Comparison of ENCODE assay signal across 9 cellular contexts in genomic region chr9:109411069-109411761, GRCh38.
DNase-seq lines count a peak whose midpoint lies in the region; ATAC-seq and TF ChIP-seq lines count a peak whose summit lies in the region.
"Had no signal": no experiment of that assay in that cellular context is flagged by ENCODE, and none has a peak within 500 bp of the region (broad histone marks: within the 10 kb centered on the region; RNA-seq: fewer than 3 reads in every experiment).

No MANE protein-coding gene starts in this region.

- H2AFZ ChIP-seq in SK-N-SH (ENCODE audit: low read depth) (no peak overlapping the region), PC-3 (ENCODE audit: low read length) (no peak overlapping the region)

- H3K9me2 ChIP-seq in SK-N-SH (no peaks in the 10 kb centered on the region), PC-3 (replicated peaks; ENCODE audit: low read length) (no peaks in the 10 kb centered on the region)

- in situ Hi-C loops in gastrocnemius medialis (cut with MboI; ENCODE audit: low sequenced_read_pairs in 4 of 4): no loop called here

- ATAC-seq in SK-N-SH treated with all-trans-retinoic acid at 6 μM for 48 hours (no peak), HG02623 (IDR thresholded peaks at IDR 0.05; ENCODE audit: unreplicated experiment) (peak; percentile 58), gastrocnemius medialis (peak; percentile 47 to 55), body of pancreas (no peak), PC-3 (no peak)

- H3K9ac ChIP-seq in SK-N-SH (no peak overlapping the region), PC-3 (ENCODE audit: low read length) (no peak overlapping the region)

- CTCF ChIA-PET in SK-N-SH (lab: Yijun Ruan, JAX) (interaction anchor here (0.6 to 4.1 kb wide), 24 partner anchors 8 to 590 kb away, joined by 3 to 29 read pairs (median 4); no protein-coding TSS in a partner anchor), PC-3 (lab: Charles Lee) (interaction anchor here (0.7 kb wide), 1 partner anchor 209 kb away, joined by 3 read pairs; no protein-coding TSS in a partner anchor)

- no peak overlapping the region for H3K4me2 ChIP-seq in SK-N-SH
- no peak overlapping the region for H3K4me2 ChIP-seq in PC-3 (ENCODE audit: low read length)

- no peaks in the 10 kb centered on the region for H3K27me3 ChIP-seq in SK-N-SH (ENCODE audit: insufficient read depth)
- H3K27me3 ChIP-seq in gastrocnemius medialis: no peaks in the 10 kb centered on the region
- H3K27me3 ChIP-seq in body of pancreas: no peaks in the 10 kb centered on the region
- no peaks in the 10 kb centered on the region for H3K27me3 ChIP-seq in PC-3 (ENCODE audit: low read length)

- H3K27ac ChIP-seq in SK-N-SH (ENCODE audit: low read depth in 2 of 2, low read length in 1 of 2): no peak overlapping the region
- H3K27ac ChIP-seq in gastrocnemius medialis: peak overlapping the region; percentile 61 to 95 (median 74)
- no peak overlapping the region for H3K27ac ChIP-seq in body of pancreas
- no peak overlapping the region for H3K27ac ChIP-seq in PC-3 (ENCODE audit: low read length)
- H3K27ac ChIP-seq: 22Rv1 had no signal

- no peak overlapping the region for H3K4me3 ChIP-seq in SK-N-SH (ENCODE audit: low read depth in 2 of 2, low read length in 1 of 2)
- H3K4me3 ChIP-seq in gastrocnemius medialis: no peak overlapping the region
- H3K4me3 ChIP-seq in body of pancreas: no peak overlapping the region
- H3K4me3 ChIP-seq in PC-3 (ENCODE audit: low read length): no peak overlapping the region

- TF ChIP-seq CTCF in SK-N-SH (IDR thresholded peaks at IDR 0.05) (no peak), gastrocnemius medialis (IDR thresholded peaks at IDR 0.05 in 4 of 5, conservative IDR thresholded peaks at IDR 0.05 in 1 of 5) (no peak), body of pancreas (IDR thresholded peaks at IDR 0.05) (no peak), PC-3 (conservative IDR thresholded peaks at IDR 0.05; ENCODE audit: low read depth, low read length) (no peak)

- no peaks in the 10 kb centered on the region for H4K20me1 ChIP-seq in SK-N-SH (ENCODE audit: insufficient read depth)
- no peaks in the 10 kb centered on the region for H4K20me1 ChIP-seq in PC-3 (ENCODE audit: low read length)

- H3K79me2 ChIP-seq in SK-N-SH (ENCODE audit: insufficient read depth): no peaks in the 10 kb centered on the region
- no peaks in the 10 kb centered on the region for H3K79me2 ChIP-seq in PC-3 (ENCODE audit: low read length)

- DNase-seq in SK-N-SH (no peak), Kasumi-1 (lab: John Stamatoyannopoulos, UW) (peak; percentile 20 to 50), gastrocnemius medialis (no peak), COLO668 (lab: John Stamatoyannopoulos, UW; ENCODE audit: unreplicated experiment) (no peak), body of pancreas (no peak), PC-3 (no peak)

- TF ChIP-seq EP300 in SK-N-SH (IDR thresholded peaks at IDR 0.05; ENCODE audit: borderline replicate concordance in 1 of 2, low read depth in 1 of 2, low read length in 1 of 2): no peak

- no peaks in the 10 kb centered on the region for H3K4me1 ChIP-seq in SK-N-SH (ENCODE audit: control insufficient read depth in 1 of 2, insufficient read depth in 2 of 2, low read depth in 1 of 2, low read length in 1 of 2)
- H3K4me1 ChIP-seq in gastrocnemius medialis: peaks cover 34 to 48% of the 10 kb centered on the region in 2 donors
- H3K4me1 ChIP-seq in body of pancreas: no peaks in the 10 kb centered on the region
- no peaks in the 10 kb centered on the region for H3K4me1 ChIP-seq in PC-3 (ENCODE audit: insufficient read depth, low read length)

- no peak for TF ChIP-seq POLR2A in gastrocnemius medialis (IDR thresholded peaks at IDR 0.05)
- no peak for TF ChIP-seq POLR2A in body of pancreas (IDR thresholded peaks at IDR 0.05)

- POLR2A ChIA-PET in SK-N-SH (lab: Yijun Ruan, JAX): no interaction called here
- POLR2A ChIA-PET in PC-3 (lab: Charles Lee; ENCODE audit: unreplicated experiment): no interaction called here

- H3K9me3 ChIP-seq in SK-N-SH (no peaks in the 10 kb centered on the region), gastrocnemius medialis (no peaks in the 10 kb centered on the region), body of pancreas (no peaks in the 10 kb centered on the region), PC-3 (ENCODE audit: low read length) (no peaks in the 10 kb centered on the region)

- H3K36me3 ChIP-seq in SK-N-SH (replicated peaks in 1 of 2; ENCODE audit: control insufficient read depth in 1 of 2, insufficient read depth in 2 of 2, low read length in 1 of 2) (peaks cover 0 to 6% of the 10 kb centered on the region in 2 experiments), gastrocnemius medialis (peaks cover 5 to 56% of the 10 kb centered on the region in 2 donors), body of pancreas (replicated peaks in 1 of 2; ENCODE audit: insufficient read depth in 1 of 2, low read depth in 2 of 2) (peaks cover 0 to 9% of the 10 kb centered on the region in 2 donors), PC-3 (ENCODE audit: low read depth, low read length) (no peaks in the 10 kb centered on the region)

- H3F3A ChIP-seq in SK-N-SH (replicated peaks; ENCODE audit: insufficient read depth) (no peaks in the 10 kb centered on the region), PC-3 (ENCODE audit: low read length, unreplicated experiment) (no peaks in the 10 kb centered on the region)

- TF ChIP-seq RAD21 in SK-N-SH (IDR thresholded peaks at IDR 0.05; ENCODE audit: low read length): no peak

- BruUV-seq in PC-3 (replicated peaks; lab: Mats Ljungman, UMichigan): no TSS peak

- intact Hi-C loops in gastrocnemius medialis (cut with DNase I; ENCODE audit: low total_unique reads): no loop called here
- intact Hi-C loops in body of pancreas (cut with DNase I): no loop called here
- intact Hi-C loops in PC-3 (cut with micrococcal nuclease): no loop called here

- 97% methylated on average over 10 of the region's 10 CpGs for WGBS in SK-N-SH (ENCODE audit: low lambda C conversion rate)
- 85 to 92% methylated on average over 10 of the region's 10 CpGs for WGBS in body of pancreas, 2 donors

TF ChIP-seq in SK-N-SH, 30 proteins besides CTCF, POLR2A, EP300 and RAD21 (continues in another document):
- TF ChIP-seq FOXM1 (IDR thresholded peaks at IDR 0.05; ENCODE audit: low read depth): no peak
- TF ChIP-seq REST (IDR thresholded peaks at IDR 0.05; ENCODE audit: low read depth, low read length): 0 out of 2 replicates have a peak, but pooled peaks have one; percentile 29
- TF ChIP-seq ELF1 (IDR thresholded peaks at IDR 0.05): no peak
- TF ChIP-seq TCF12 (IDR thresholded peaks at IDR 0.05): no peak
- TF ChIP-seq RFX5 (IDR thresholded peaks at IDR 0.05; ENCODE audit: low read length): no peak
- no peak for TF ChIP-seq NFIC (IDR thresholded peaks at IDR 0.05; ENCODE audit: borderline replicate concordance)

TF ChIP-seq in SK-N-SH treated with all-trans-retinoic acid at 6 μM for 48 hours, 23 proteins besides CTCF, POLR2A, EP300 and RAD21 (continues in another document):
- no peak for TF ChIP-seq SNAI2 (CRISPR knock-in tag; IDR thresholded peaks at IDR 0.05)
- TF ChIP-seq, protein P1, sequence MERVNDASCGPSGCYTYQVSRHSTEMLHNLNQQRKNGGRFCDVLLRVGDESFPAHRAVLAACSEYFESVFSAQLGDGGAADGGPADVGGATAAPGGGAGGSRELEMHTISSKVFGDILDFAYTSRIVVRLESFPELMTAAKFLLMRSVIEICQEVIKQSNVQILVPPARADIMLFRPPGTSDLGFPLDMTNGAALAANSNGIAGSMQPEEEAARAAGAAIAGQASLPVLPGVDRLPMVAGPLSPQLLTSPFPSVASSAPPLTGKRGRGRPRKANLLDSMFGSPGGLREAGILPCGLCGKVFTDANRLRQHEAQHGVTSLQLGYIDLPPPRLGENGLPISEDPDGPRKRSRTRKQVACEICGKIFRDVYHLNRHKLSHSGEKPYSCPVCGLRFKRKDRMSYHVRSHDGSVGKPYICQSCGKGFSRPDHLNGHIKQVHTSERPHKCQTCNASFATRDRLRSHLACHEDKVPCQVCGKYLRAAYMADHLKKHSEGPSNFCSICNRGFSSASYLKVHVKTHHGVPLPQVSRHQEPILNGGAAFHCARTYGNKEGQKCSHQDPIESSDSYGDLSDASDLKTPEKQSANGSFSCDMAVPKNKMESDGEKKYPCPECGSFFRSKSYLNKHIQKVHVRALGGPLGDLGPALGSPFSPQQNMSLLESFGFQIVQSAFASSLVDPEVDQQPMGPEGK (CRISPR knock-in tag; IDR thresholded peaks at IDR 0.05; ENCODE audit: borderline replicate concordance): no peak
- no peak for TF ChIP-seq ISL1 (CRISPR knock-in tag; IDR thresholded peaks at IDR 0.05)
- no peak for TF ChIP-seq ZNF565 (CRISPR knock-in tag; conservative IDR thresholded peaks at IDR 0.05; ENCODE audit: low read depth)
- TF ChIP-seq TCF4 (CRISPR knock-in tag; IDR thresholded peaks at IDR 0.05; ENCODE audit: borderline replicate concordance): no peak
- TF ChIP-seq CSRNP3 (CRISPR knock-in tag; IDR thresholded peaks at IDR 0.05): no peak
- TF ChIP-seq ESRRG (CRISPR knock-in tag; IDR thresholded peaks at IDR 0.05): no peak
- TF ChIP-seq OSR1 (CRISPR knock-in tag; IDR thresholded peaks at IDR 0.05): no peak
- no peak for TF ChIP-seq GLIS3 (CRISPR knock-in tag; IDR thresholded peaks at IDR 0.05)
- no peak for TF ChIP-seq ARNTL (CRISPR knock-in tag; IDR thresholded peaks at IDR 0.05; ENCODE audit: borderline replicate concordance, low read depth)
- TF ChIP-seq ZNF70 (CRISPR knock-in tag; IDR thresholded peaks at IDR 0.05): no peak

Comparison
In these comparisons a context has a peak if more than half of its experiments do, and no peak if none do; other contexts are left out.
1. DNase-seq: peak in Kasumi-1 (2 of 2); none in SK-N-SH (single experiment), gastrocnemius medialis (0 of 2), COLO668 (single experiment), body of pancreas (0 of 4) and PC-3 (single experiment).
2. H3K27ac ChIP-seq: peak in gastrocnemius medialis (4 of 4); none in SK-N-SH (0 of 2), body of pancreas (0 of 4) and PC-3 (single experiment).
3. ATAC-seq: peak in HG02623 (single experiment) and gastrocnemius medialis (2 of 2); none in SK-N-SH treated with all-trans-retinoic acid at 6 μM for 48 hours (single experiment), body of pancreas (single experiment) and PC-3 (single experiment).